8 cellular contexts compared by ENCODE assay signal in the genomic region with DNA sequence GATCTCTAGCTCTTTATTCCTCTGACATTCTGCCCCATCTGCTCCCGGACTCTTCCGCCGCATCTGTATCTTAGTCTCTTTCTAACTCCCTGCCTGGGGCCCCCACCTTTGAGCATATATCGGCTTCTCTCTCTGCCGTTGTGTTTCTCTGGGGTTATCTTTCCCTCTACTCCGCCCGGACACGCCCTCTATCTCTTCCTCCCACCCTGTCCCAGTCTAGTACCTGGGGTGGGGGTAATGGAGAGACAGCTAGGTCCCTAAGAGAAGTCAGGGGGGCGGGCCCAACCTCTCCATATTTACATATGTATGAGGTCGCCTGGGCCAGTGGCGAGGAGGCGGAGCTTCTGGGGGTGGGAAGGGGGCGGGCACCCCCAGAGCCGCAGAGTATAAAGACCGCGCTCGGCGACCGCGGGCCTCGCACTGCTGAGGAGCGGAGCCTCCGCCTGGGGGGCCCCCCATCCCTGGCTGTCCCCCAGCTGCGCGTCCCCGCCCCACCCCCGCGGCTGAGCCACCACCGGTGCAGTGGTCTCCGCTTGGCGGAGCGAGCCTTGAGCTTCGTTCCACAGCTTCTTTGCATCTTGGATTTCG. TPM values are rescaled to one million over a fixed set of nuclear protein-coding genes. Genes with fewer than 3 reads are reported as not detected.
DNase-seq lines count a peak whose midpoint lies in the region; FAIRE-seq and TF ChIP-seq lines count a peak whose summit lies in the region.

A gene with protein sequence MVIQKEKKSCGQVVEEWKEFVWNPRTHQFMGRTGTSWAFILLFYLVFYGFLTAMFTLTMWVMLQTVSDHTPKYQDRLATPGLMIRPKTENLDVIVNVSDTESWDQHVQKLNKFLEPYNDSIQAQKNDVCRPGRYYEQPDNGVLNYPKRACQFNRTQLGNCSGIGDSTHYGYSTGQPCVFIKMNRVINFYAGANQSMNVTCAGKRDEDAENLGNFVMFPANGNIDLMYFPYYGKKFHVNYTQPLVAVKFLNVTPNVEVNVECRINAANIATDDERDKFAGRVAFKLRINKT (plus strand): TSS at position 418 of the 588 bp plus-strand sequence. CDS start 593 bp downstream, outside the sequence.

- DNase-seq in EL, result peak; percentile 54
- DNase-seq in NCI-H1048 (lab: John Stamatoyannopoulos, UW), result peak; percentile 57
- peak; percentile 48 for DNase-seq in activated CD4-positive, CD25-positive, alpha-beta regulatory T cell treated with anti-CD3 and anti-CD28 coated beads, Interleukin-2, amount 50 U/mL, for 16 hours (ENCODE audit: low read depth, low spot score)
- DNase-seq in bronchial epithelial cell (ENCODE audit: low read depth), result peak; percentile 23
- DNase-seq in keratinocyte (ENCODE audit: low read depth, low spot score), result no peak
- peak; percentile 37 to 58 (median 46) for DNase-seq in stimulated activated CD4-positive, alpha-beta T cell treated with anti-CD3 and anti-CD28 coated beads, Interleukin-12 subunit alpha, Interleukin-12 subunit beta, amount 100 ng/mL, for 48 hours (ENCODE audit: low read depth in 2 of 3, low spot score in 1 of 3)
- no peak for DNase-seq in dedifferentiated amniotic fluid mesenchymal stem cell (ENCODE audit: extremely low spot score)
- no peak for DNase-seq in cortex of kidney (lab: John Stamatoyannopoulos, UW)

- FAIRE-seq in bronchial epithelial cell (lab: Jason Lieb, UNC) (no peak), keratinocyte (lab: Jason Lieb, UNC) (no peak)

- H3K4me2 ChIP-seq in keratinocyte (ENCODE audit: control insufficient read depth, extremely low read depth, insufficient read depth, low read depth, low read length), result peak within 1 kb of the TSS; percentile 71

- no peaks in the 10 kb centered on the region for H3K36me3 ChIP-seq in bronchial epithelial cell (ENCODE audit: control insufficient read depth, insufficient read depth, low read length)
- no peaks in the 10 kb centered on the region for H3K36me3 ChIP-seq in keratinocyte (ENCODE audit: control insufficient read depth in 2 of 2, extremely low read depth in 1 of 2, insufficient read depth in 2 of 2, low read length in 2 of 2)

- H3K27ac ChIP-seq in keratinocyte (ENCODE audit: control insufficient read depth, insufficient read depth, low read length), result no peak within 1 kb of the TSS

- no peaks in the 10 kb centered on the region for H3K9me3 ChIP-seq in keratinocyte (ENCODE audit: control insufficient read depth, low read depth, low read length)

- dilution Hi-C loops in keratinocyte (cut with MboI; ENCODE audit: extremely low pct_ligation_motif_present, low sequenced_read_pairs), result no loop called here

- H2AFZ ChIP-seq in keratinocyte (ENCODE audit: control insufficient read depth, low read length), result no peak within 1 kb of the TSS

- TF ChIP-seq CTCF in bronchial epithelial cell (IDR thresholded peaks at IDR 0.05; ENCODE audit: insufficient read depth, low read length, severe bottlenecking) (no peak), keratinocyte (optimal IDR thresholded peaks at IDR 0.05 in 1 of 3, IDR thresholded peaks at IDR 0.05 in 1 of 3, conservative IDR thresholded peaks at IDR 0.05 in 1 of 3; ENCODE audit: extremely low read depth in 1 of 3, insufficient read depth in 2 of 3, low read length in 3 of 3) (no peak)

- peaks cover 4% of the 10 kb centered on the region for H3K4me1 ChIP-seq in keratinocyte (ENCODE audit: control insufficient read depth, extremely low read depth, insufficient read depth, low read length)

- no peaks in the 10 kb centered on the region for H3K9me1 ChIP-seq in keratinocyte (ENCODE audit: control insufficient read depth, extremely low read depth, insufficient read depth, low read length)

- H3K79me2 ChIP-seq in keratinocyte (ENCODE audit: control insufficient read depth, insufficient read depth, low read length), result no peaks in the 10 kb centered on the region

- no peak within 1 kb of the TSS for H3K9ac ChIP-seq in keratinocyte (ENCODE audit: control insufficient read depth, extremely low read depth, insufficient read depth, low read length)

- peaks cover 30% of the 10 kb centered on the region for H3K27me3 ChIP-seq in bronchial epithelial cell (ENCODE audit: control insufficient read depth, insufficient read depth, low read length)
- peaks cover 45% of the 10 kb centered on the region for H3K27me3 ChIP-seq in keratinocyte (ENCODE audit: control insufficient read depth, extremely low read depth, insufficient read depth, low read length)

- H4K20me1 ChIP-seq in keratinocyte (ENCODE audit: control insufficient read depth, extremely low read depth, insufficient read depth, low read length), result no peaks in the 10 kb centered on the region

- no peak within 1 kb of the TSS for H3K4me3 ChIP-seq in bronchial epithelial cell (ENCODE audit: low read depth, low read length)
- peak within 1 kb of the TSS in 2 of 3 experiments; percentile 20 to 40 for H3K4me3 ChIP-seq in keratinocyte (ENCODE audit: control insufficient read depth in 2 of 3, extremely low read depth in 1 of 3, insufficient read depth in 2 of 3, low read depth in 1 of 3, low read length in 3 of 3)

RNA-seq across cellular contexts. Expression of the gene that starts here (rescaled TPM):
- total RNA-seq in bronchial epithelial cell, result not detected in 2 replicates
- not detected in 3 replicates for polyA plus RNA-seq in keratinocyte
- polyA plus RNA-seq in keratinocyte (2011; ENCODE audit: low read depth), result not detected
- not detected in 2 replicates for polyA plus RNA-seq in keratinocyte (2011; cell fraction: cytosol; rRNA removed)
- not detected in 2 replicates for polyA plus RNA-seq in keratinocyte (2011; cell fraction: nucleus; rRNA removed)
- not detected in 2 replicates for polyA plus RNA-seq in keratinocyte (2012; ENCODE audit: low replicate concordance)
- not detected in 3 replicates for polyA minus RNA-seq in keratinocyte
- not detected for polyA minus RNA-seq in keratinocyte (2011; cell fraction: cytosol; rRNA and poly(A)+ RNA removed)
- polyA minus RNA-seq in keratinocyte (2011; cell fraction: nucleus; rRNA and poly(A)+ RNA removed), result not detected in 2 replicates

Comparison
In these comparisons a context has a peak if more than half of its experiments do, and no peak if none do; other contexts are left out.
1. Peak in DNase-seq in bronchial epithelial cell; RNA of the gene not detected or under 1 TPM.
2. DNase-seq: peak in EL (single experiment), NCI-H1048 (single experiment), activated CD4-positive, CD25-positive, alpha-beta regulatory T cell treated with anti-CD3 and anti-CD28 coated beads, Interleukin-2, amount 50 U/mL, for 16 hours (single experiment) and stimulated activated CD4-positive, alpha-beta T cell treated with anti-CD3 and anti-CD28 coated beads, Interleukin-12 subunit alpha, Interleukin-12 subunit beta, amount 100 ng/mL, for 48 hours (3 of 3); none in keratinocyte (single experiment), dedifferentiated amniotic fluid mesenchymal stem cell (single experiment) and cortex of kidney (single experiment).